Comparison of ENCODE assay signal across 1 cellular context in the genomic region with DNA sequence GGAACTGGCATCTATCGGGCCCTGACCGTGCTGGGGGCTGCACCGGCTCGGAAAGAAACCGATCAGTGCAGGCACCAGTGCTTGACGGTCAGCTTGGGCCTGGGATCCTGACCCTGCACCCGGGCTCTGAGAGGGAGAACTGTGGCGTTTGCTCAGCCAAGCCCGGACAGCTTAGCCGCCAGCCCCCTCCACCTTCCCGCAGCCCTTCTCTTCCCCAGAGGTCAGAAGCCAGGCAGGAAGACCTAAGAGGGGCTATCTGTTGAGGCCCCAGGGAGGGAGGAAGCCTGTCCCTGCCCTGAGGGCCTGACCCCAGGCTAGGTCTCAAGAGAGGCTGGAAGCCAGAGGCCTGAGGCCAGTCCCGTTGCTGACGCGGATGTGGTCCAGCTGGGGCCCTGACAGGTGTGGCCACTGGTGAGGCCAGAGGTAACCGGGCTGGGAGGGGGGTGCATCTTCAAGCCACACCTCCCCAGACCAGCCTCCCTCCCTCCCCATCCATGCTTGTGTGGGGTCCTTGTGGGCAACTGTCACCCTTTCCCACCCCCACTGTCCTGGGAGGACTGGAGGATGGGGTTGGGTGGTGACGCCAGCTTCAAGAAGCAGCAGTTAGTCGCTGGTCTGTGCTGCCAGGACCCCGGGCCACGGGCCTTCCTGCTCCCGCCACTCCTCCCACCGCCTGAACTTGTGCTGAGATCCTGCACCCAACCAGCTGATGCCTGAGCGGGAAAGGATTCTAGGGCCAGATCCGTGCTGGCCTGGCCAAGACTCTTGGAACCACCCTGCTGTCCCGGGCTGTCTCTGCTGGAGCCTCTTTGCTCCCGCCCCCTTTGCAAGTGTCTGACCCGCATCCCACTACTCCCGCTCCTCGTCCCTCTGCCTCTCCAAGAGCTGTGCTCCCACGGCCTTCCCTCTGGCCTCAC.
TF ChIP-seq lines count a peak whose summit lies in the region.

No MANE protein-coding gene starts in this region.

TF ChIP-seq in SK-N-SH, 30 proteins besides CTCF, POLR2A, EP300 and RAD21 (continued from another document):
- TF ChIP-seq, protein P1, sequence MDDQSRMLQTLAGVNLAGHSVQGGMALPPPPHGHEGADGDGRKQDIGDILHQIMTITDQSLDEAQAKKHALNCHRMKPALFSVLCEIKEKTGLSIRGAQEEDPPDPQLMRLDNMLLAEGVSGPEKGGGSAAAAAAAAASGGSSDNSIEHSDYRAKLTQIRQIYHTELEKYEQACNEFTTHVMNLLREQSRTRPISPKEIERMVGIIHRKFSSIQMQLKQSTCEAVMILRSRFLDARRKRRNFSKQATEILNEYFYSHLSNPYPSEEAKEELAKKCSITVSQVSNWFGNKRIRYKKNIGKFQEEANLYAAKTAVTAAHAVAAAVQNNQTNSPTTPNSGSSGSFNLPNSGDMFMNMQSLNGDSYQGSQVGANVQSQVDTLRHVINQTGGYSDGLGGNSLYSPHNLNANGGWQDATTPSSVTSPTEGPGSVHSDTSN (IDR thresholded peaks at IDR 0.05): no peak
- no peak for TF ChIP-seq SMC3 (IDR thresholded peaks at IDR 0.05; ENCODE audit: low read depth, low read length)
- TF ChIP-seq POLR2AphosphoS5 (IDR thresholded peaks at IDR 0.05; ENCODE audit: low read depth, low read length): no peak
- TF ChIP-seq, protein P2, sequence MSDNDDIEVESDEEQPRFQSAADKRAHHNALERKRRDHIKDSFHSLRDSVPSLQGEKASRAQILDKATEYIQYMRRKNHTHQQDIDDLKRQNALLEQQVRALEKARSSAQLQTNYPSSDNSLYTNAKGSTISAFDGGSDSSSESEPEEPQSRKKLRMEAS (IDR thresholded peaks at IDR 0.05; ENCODE audit: low read depth): no peak
- TF ChIP-seq, protein P3, sequence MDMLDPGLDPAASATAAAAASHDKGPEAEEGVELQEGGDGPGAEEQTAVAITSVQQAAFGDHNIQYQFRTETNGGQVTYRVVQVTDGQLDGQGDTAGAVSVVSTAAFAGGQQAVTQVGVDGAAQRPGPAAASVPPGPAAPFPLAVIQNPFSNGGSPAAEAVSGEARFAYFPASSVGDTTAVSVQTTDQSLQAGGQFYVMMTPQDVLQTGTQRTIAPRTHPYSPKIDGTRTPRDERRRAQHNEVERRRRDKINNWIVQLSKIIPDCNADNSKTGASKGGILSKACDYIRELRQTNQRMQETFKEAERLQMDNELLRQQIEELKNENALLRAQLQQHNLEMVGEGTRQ (IDR thresholded peaks at IDR 0.05; ENCODE audit: borderline replicate concordance, low read depth, low read length): no peak
- TF ChIP-seq, protein P4, sequence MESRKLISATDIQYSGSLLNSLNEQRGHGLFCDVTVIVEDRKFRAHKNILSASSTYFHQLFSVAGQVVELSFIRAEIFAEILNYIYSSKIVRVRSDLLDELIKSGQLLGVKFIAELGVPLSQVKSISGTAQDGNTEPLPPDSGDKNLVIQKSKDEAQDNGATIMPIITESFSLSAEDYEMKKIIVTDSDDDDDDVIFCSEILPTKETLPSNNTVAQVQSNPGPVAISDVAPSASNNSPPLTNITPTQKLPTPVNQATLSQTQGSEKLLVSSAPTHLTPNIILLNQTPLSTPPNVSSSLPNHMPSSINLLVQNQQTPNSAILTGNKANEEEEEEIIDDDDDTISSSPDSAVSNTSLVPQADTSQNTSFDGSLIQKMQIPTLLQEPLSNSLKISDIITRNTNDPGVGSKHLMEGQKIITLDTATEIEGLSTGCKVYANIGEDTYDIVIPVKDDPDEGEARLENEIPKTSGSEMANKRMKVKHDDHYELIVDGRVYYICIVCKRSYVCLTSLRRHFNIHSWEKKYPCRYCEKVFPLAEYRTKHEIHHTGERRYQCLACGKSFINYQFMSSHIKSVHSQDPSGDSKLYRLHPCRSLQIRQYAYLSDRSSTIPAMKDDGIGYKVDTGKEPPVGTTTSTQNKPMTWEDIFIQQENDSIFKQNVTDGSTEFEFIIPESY (IDR thresholded peaks at IDR 0.05; ENCODE audit: borderline replicate concordance, low read depth): no peak
- TF ChIP-seq, protein P5, sequence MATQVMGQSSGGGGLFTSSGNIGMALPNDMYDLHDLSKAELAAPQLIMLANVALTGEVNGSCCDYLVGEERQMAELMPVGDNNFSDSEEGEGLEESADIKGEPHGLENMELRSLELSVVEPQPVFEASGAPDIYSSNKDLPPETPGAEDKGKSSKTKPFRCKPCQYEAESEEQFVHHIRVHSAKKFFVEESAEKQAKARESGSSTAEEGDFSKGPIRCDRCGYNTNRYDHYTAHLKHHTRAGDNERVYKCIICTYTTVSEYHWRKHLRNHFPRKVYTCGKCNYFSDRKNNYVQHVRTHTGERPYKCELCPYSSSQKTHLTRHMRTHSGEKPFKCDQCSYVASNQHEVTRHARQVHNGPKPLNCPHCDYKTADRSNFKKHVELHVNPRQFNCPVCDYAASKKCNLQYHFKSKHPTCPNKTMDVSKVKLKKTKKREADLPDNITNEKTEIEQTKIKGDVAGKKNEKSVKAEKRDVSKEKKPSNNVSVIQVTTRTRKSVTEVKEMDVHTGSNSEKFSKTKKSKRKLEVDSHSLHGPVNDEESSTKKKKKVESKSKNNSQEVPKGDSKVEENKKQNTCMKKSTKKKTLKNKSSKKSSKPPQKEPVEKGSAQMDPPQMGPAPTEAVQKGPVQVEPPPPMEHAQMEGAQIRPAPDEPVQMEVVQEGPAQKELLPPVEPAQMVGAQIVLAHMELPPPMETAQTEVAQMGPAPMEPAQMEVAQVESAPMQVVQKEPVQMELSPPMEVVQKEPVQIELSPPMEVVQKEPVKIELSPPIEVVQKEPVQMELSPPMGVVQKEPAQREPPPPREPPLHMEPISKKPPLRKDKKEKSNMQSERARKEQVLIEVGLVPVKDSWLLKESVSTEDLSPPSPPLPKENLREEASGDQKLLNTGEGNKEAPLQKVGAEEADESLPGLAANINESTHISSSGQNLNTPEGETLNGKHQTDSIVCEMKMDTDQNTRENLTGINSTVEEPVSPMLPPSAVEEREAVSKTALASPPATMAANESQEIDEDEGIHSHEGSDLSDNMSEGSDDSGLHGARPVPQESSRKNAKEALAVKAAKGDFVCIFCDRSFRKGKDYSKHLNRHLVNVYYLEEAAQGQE (IDR thresholded peaks at IDR 0.05; ENCODE audit: low read depth, low read length): no peak
- no peak for TF ChIP-seq ELF1 (IDR thresholded peaks at IDR 0.05)
